In genomic region chr5:113381791-113382190, GRCh38 we compare ENCODE assay signal across 25 cellular contexts. TPM values are rescaled to one million over a fixed set of nuclear protein-coding genes. Genes with fewer than 3 reads are reported as not detected.
"Had no signal": no experiment of that assay in that cellular context is flagged by ENCODE, and none has a peak within 500 bp of the region (broad histone marks: within the 10 kb centered on the region; RNA-seq: fewer than 3 reads in every experiment).

No MANE protein-coding gene starts in this region.

- H3K4me3 ChIP-seq: dorsolateral prefrontal cortex, esophagus muscularis mucosa, gastroesophageal sphincter, left ventricle myocardium inferior, lung, skin epidermis, suprapubic skin, thyroid gland, upper lobe of left lung, uterus had no signal

- H3K9me3 ChIP-seq: esophagus muscularis mucosa, gastroesophageal sphincter, left ventricle myocardium inferior, neutrophil, suprapubic skin, thyroid gland, upper lobe of left lung, uterus had no signal

- H3K4me1 ChIP-seq: thyroid gland, uterus had no signal

- H3K36me3 ChIP-seq: esophagus muscularis mucosa, gastroesophageal sphincter, left ventricle myocardium inferior, neutrophil, suprapubic skin, thyroid gland, upper lobe of left lung, uterus had no signal

- H3K27ac ChIP-seq: dorsolateral prefrontal cortex, epithelial cell of prostate, esophagus muscularis mucosa, gastroesophageal sphincter, left ventricle myocardium inferior, neutrophil, skin epidermis, suprapubic skin, thyroid gland, upper lobe of left lung, uterus had no signal

- ATAC-seq: gastroesophageal sphincter; left cardiac atrium; naive thymus-derived CD8-positive, alpha-beta T cell; sciatic nerve had no signal

- H3K27me3 ChIP-seq: dorsolateral prefrontal cortex, esophagus muscularis mucosa, gastroesophageal sphincter, suprapubic skin, thyroid gland, upper lobe of left lung, uterus had no signal

- DNase-seq: cortex of kidney; dorsolateral prefrontal cortex; effector memory CD4-positive, alpha-beta T cell; foreskin fibroblast; immature natural killer cell; kidney; left cardiac atrium; left ventricle myocardium inferior; mesendoderm; naive thymus-derived CD8-positive, alpha-beta T cell; posterior cingulate gyrus; stimulated activated CD4-positive, alpha-beta T cell treated with anti-CD3 and anti-CD28 coated beads, Interleukin-2, amount 100 ng/mL, for 24 hours; stimulated activated naive CD4-positive, alpha-beta T cell; thyroid gland; upper lobe of left lung; uterus had no signal

RNA-seq across cellular contexts. Expression of gene TSSK1B, which starts 53.0 kb away (rescaled TPM):
- total RNA-seq: left ventricle myocardium inferior; naive thymus-derived CD8-positive, alpha-beta T cell; pulmonary artery endothelial cell had no signal
